ENCODE assay signal across 23 cellular contexts in genomic region chr19:48433337-48433736, GRCh38.
"Had no signal": no experiment of that assay in that cellular context is flagged by ENCODE, and none has a peak within 500 bp of the region (broad histone marks: within the 10 kb centered on the region; RNA-seq: fewer than 3 reads in every experiment).

No MANE protein-coding gene starts in this region.

- H3K27ac ChIP-seq: cardiac muscle cell, heart right ventricle, lower lobe of right lung, parathyroid adenoma, stomach, transverse colon had no signal

- FAIRE-seq: endometrium, keratinocyte, TTC549, urothelium cell line had no signal

- H3K4me3 Mint-ChIP-seq: activated CD4-positive, alpha-beta memory T cell treated with anti-CD3 and anti-CD28 coated beads, Interleukin-2, amount 10 ng/mL, durations not matched to agents 7 days and 5 days; activated naive CD4-positive, alpha-beta T cell treated with anti-CD3 and anti-CD28 coated beads for 36 hours; activated naive CD8-positive, alpha-beta T cell treated with anti-CD3 and anti-CD28 coated beads, Interleukin-2, amount 50 U/mL, for 24 hours; activated T-cell treated with anti-CD3 and anti-CD28 coated beads, Interleukin-2, amount 50 U/mL, for 72 hours; nephron progenitor cell; stimulated activated effector memory CD8-positive, alpha-beta T cell treated with anti-CD3 and anti-CD28 coated beads, Interleukin-12 subunit alpha, Interleukin-12 subunit beta, amount 100 ng/mL, for 72 hours had no signal

- H3K9ac ChIP-seq: parathyroid adenoma had no signal

- H3K36me3 ChIP-seq: cardiac muscle cell, heart right ventricle, lower lobe of right lung, stomach, transverse colon had no signal

- ATAC-seq: activated naive CD8-positive, alpha-beta T cell treated with anti-CD3 and anti-CD28 coated beads, Interleukin-2, amount 50 U/mL, for 24 hours; activated T-cell treated with anti-CD3 and anti-CD28 coated beads, Interleukin-2, amount 50 U/mL, for 72 hours; heart right ventricle; left lobe of liver; lower lobe of right lung; mucosa of descending colon; right cardiac atrium; stimulated activated effector memory CD8-positive, alpha-beta T cell treated with anti-CD3 and anti-CD28 coated beads, Interleukin-12 subunit alpha, Interleukin-12 subunit beta, amount 100 ng/mL, for 72 hours had no signal

- H3K27ac Mint-ChIP-seq: activated CD4-positive, alpha-beta memory T cell treated with anti-CD3 and anti-CD28 coated beads, Interleukin-2, amount 10 ng/mL, durations not matched to agents 7 days and 5 days; activated naive CD4-positive, alpha-beta T cell treated with anti-CD3 and anti-CD28 coated beads for 36 hours; activated naive CD8-positive, alpha-beta T cell treated with anti-CD3 and anti-CD28 coated beads, Interleukin-2, amount 50 U/mL, for 24 hours; activated T-cell treated with anti-CD3 and anti-CD28 coated beads, Interleukin-2, amount 50 U/mL, for 72 hours; nephron progenitor cell; stimulated activated effector memory CD8-positive, alpha-beta T cell treated with anti-CD3 and anti-CD28 coated beads, Interleukin-12 subunit alpha, Interleukin-12 subunit beta, amount 100 ng/mL, for 72 hours had no signal

- H3K9me3 ChIP-seq: heart right ventricle, lower lobe of right lung, mucosa of descending colon, stomach, transverse colon had no signal

- H3K4me1 Mint-ChIP-seq: activated CD4-positive, alpha-beta memory T cell treated with anti-CD3 and anti-CD28 coated beads, Interleukin-2, amount 10 ng/mL, durations not matched to agents 7 days and 5 days; activated naive CD8-positive, alpha-beta T cell treated with anti-CD3 and anti-CD28 coated beads, Interleukin-2, amount 50 U/mL, for 24 hours; stimulated activated effector memory CD8-positive, alpha-beta T cell treated with anti-CD3 and anti-CD28 coated beads, Interleukin-12 subunit alpha, Interleukin-12 subunit beta, amount 100 ng/mL, for 72 hours had no signal

- H3K4me1 ChIP-seq: heart right ventricle, lower lobe of right lung, parathyroid adenoma, stomach, transverse colon had no signal

- H3K4me3 ChIP-seq: cardiac muscle cell, heart right ventricle, lower lobe of right lung, mucosa of descending colon, stomach, transverse colon had no signal

- H3K9me3 Mint-ChIP-seq: activated CD4-positive, alpha-beta memory T cell treated with anti-CD3 and anti-CD28 coated beads, Interleukin-2, amount 10 ng/mL, durations not matched to agents 7 days and 5 days; activated naive CD4-positive, alpha-beta T cell treated with anti-CD3 and anti-CD28 coated beads for 36 hours; activated naive CD8-positive, alpha-beta T cell treated with anti-CD3 and anti-CD28 coated beads, Interleukin-2, amount 50 U/mL, for 24 hours; activated T-cell treated with anti-CD3 and anti-CD28 coated beads, Interleukin-2, amount 50 U/mL, for 72 hours; stimulated activated effector memory CD8-positive, alpha-beta T cell treated with anti-CD3 and anti-CD28 coated beads, Interleukin-12 subunit alpha, Interleukin-12 subunit beta, amount 100 ng/mL, for 72 hours had no signal

- DNase-seq: activated CD4-positive, alpha-beta memory T cell treated with anti-CD3 and anti-CD28 coated beads, Interleukin-2, amount 10 ng/mL, durations not matched to agents 7 days and 5 days; activated CD4-positive, alpha-beta T cell treated with anti-CD3 and anti-CD28 coated beads for 48 hours; activated effector memory CD4-positive, alpha-beta T cell treated with Interleukin-2 at 50 U/mL for 16 hours; activated naive CD4-positive, alpha-beta T cell treated with anti-CD3 and anti-CD28 coated beads for 36 hours; activated naive CD8-positive, alpha-beta T cell treated with anti-CD3 and anti-CD28 coated beads, Interleukin-2, amount 50 U/mL, for 24 hours; activated T-cell treated with anti-CD3 and anti-CD28 coated beads, Interleukin-2, amount 50 U/mL, for 72 hours; foreskin fibroblast; heart right ventricle; lower lobe of right lung; mesendoderm; mucosa of descending colon; nephron progenitor cell; right cardiac atrium; stomach; transverse colon had no signal

- H3K36me3 Mint-ChIP-seq: stimulated activated effector memory CD8-positive, alpha-beta T cell treated with anti-CD3 and anti-CD28 coated beads, Interleukin-12 subunit alpha, Interleukin-12 subunit beta, amount 100 ng/mL, for 72 hours had no signal
